8 cellular contexts compared by ENCODE assay signal in the genomic region with DNA sequence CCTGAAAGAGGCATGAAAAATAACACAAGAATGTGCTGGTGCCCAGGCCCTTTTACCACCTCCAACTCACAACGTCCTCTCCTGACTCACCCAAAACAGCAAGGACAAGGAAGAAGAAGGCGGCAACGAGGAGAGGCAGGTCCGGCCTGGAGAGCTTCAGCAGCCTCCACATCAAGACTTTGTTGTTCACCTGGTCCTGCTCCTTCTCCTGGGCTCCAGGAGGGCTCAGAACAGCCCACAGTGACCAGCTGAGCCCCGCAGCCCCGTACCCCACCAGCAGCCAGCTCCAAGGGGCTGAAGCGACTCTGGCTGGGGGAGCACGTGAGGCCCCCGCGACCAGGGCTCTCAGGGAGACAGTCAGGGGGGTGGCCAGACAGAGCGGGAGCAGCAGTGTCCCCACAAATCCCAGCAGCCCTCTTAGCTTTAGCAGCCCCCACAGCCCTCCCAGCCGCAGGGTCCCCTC. TPM values are rescaled to one million over a fixed set of nuclear protein-coding genes. Genes with fewer than 3 reads are reported as not detected.
DNase-seq lines count a peak whose midpoint lies in the region; ATAC-seq and TF ChIP-seq lines count a peak whose summit lies in the region.

No MANE protein-coding gene starts in this region.

- H3K36me3 ChIP-seq in BLaER1, result peaks cover 53% of the 10 kb centered on the region
- H3K36me3 ChIP-seq in HUES48 (ENCODE audit: control insufficient read depth, insufficient read depth, low read length), result peaks cover 12% of the 10 kb centered on the region; the same call in 1 of the 2 replicates

- H3K27ac ChIP-seq in BLaER1 (peak overlapping the region; percentile 89), HUES48 (ENCODE audit: low read depth, low read length) (no peak overlapping the region)

- CTCF ChIA-PET in MCF 10A (lab: Yijun Ruan, JAX), result interaction anchor here (0.6 to 6.4 kb wide), 18 partner anchors 9 to 424 kb away, joined by 3 to 110 read pairs (median 11); partner anchors contain the start of genes PSMB9 and TAP1

- H3K4me1 Mint-ChIP-seq in MCF 10A (ENCODE audit: insufficient read depth, unreplicated experiment), result peaks cover 28% of the 10 kb centered on the region
- peaks cover 11% of the 10 kb centered on the region for H3K4me1 Mint-ChIP-seq in mesothelial cell of epicardium

- H3K27ac Mint-ChIP-seq in MCF 10A (ENCODE audit: low read depth, unreplicated experiment) (peak overlapping the region; percentile 29), mesothelial cell of epicardium (no peak overlapping the region)

- ATAC-seq in GM18519 (IDR thresholded peaks at IDR 0.05; ENCODE audit: low FRiP score, unreplicated experiment) (no peak), GM18868 (IDR thresholded peaks at IDR 0.05; ENCODE audit: unreplicated experiment) (no peak), HG02610 (IDR thresholded peaks at IDR 0.05; ENCODE audit: unreplicated experiment) (no peak), HG03571 (IDR thresholded peaks at IDR 0.05; ENCODE audit: unreplicated experiment) (no peak)

- DNase-seq in MCF 10A (ENCODE audit: unreplicated experiment) (peak; percentile 45), mesothelial cell of epicardium (ENCODE audit: low spot score in 2 of 2, unreplicated experiment in 2 of 2) (no peak)

- no peaks in the 10 kb centered on the region for H3K27me3 ChIP-seq in BLaER1
- H3K27me3 ChIP-seq in HUES48 (ENCODE audit: control insufficient read depth, insufficient read depth, low read length), result peaks cover 2% of the 10 kb centered on the region

- peak overlapping the region; percentile 77 for H3K4me3 ChIP-seq in BLaER1
- H3K4me3 ChIP-seq in HUES48 (ENCODE audit: low read depth, low read length), result peak overlapping the region; percentile 90

- no peaks in the 10 kb centered on the region for H4K20me1 ChIP-seq in BLaER1

- H3K9me3 ChIP-seq in BLaER1, result no peaks in the 10 kb centered on the region
- H3K9me3 ChIP-seq in HUES48 (ENCODE audit: control insufficient read depth, insufficient read depth, low read length), result no peaks in the 10 kb centered on the region

- H3K27me3 Mint-ChIP-seq in MCF 10A (ENCODE audit: insufficient read depth, unreplicated experiment) (no peaks in the 10 kb centered on the region), mesothelial cell of epicardium (ENCODE audit: low read depth) (peaks cover 11% of the 10 kb centered on the region)

- peaks cover 19% of the 10 kb centered on the region for H3K36me3 Mint-ChIP-seq in MCF 10A (ENCODE audit: insufficient read depth, unreplicated experiment)
- H3K36me3 Mint-ChIP-seq in mesothelial cell of epicardium, result peaks cover 18% of the 10 kb centered on the region

- POLR2A ChIA-PET in MCF 10A (lab: Yijun Ruan, JAX), result interaction anchor here (0.6 to 3.7 kb wide), 11 partner anchors 11 to 134 kb away, joined by 3 to 111 read pairs (median 16); partner anchors contain the start of genes PSMB9 and TAP1

- H3K4me1 ChIP-seq in BLaER1 (peaks cover 62% of the 10 kb centered on the region), HUES48 (ENCODE audit: control insufficient read depth, insufficient read depth, low read length) (peaks cover 7% of the 10 kb centered on the region; the same call in 1 of the 2 replicates)

- BruUV-seq in MCF 10A (replicated peaks; lab: Mats Ljungman, UMichigan), result TSS peak; percentile 17

- H3K4me2 ChIP-seq in BLaER1, result peak overlapping the region; percentile 99

- intact Hi-C loops in MCF 10A (cut with micrococcal nuclease), result loop anchor here (1.0 kb wide), 3 partner anchors 11 to 31 kb away; partner anchors contain the start of gene PSMB9

- TF ChIP-seq CTCF in MCF 10A (IDR thresholded peaks at IDR 0.05; ENCODE audit: unreplicated experiment) (no peak), mesothelial cell of epicardium (IDR thresholded peaks at IDR 0.05; ENCODE audit: unreplicated experiment) (no peak)

- H3K4me3 Mint-ChIP-seq in MCF 10A (ENCODE audit: unreplicated experiment), result peak overlapping the region; percentile 77
- peak overlapping the region; percentile 87 for H3K4me3 Mint-ChIP-seq in mesothelial cell of epicardium

- H3K9me3 Mint-ChIP-seq in MCF 10A (ENCODE audit: unreplicated experiment) (no peaks in the 10 kb centered on the region), mesothelial cell of epicardium (no peaks in the 10 kb centered on the region)

- peak overlapping the region; percentile 88 for H3K9ac ChIP-seq in BLaER1
- H3K9ac ChIP-seq in HUES48 (ENCODE audit: low read depth, low read length), result no peak overlapping the region

RNA-seq across cellular contexts. Expression of gene TAP2, which starts 0.9 kb away (rescaled TPM):
- total RNA-seq in MCF 10A (2022), result 43.3 and 61.2 TPM in 2 replicates
- total RNA-seq in mesothelial cell of epicardium, result 22.9 to 24.2 TPM (median 23.6 TPM) in 3 replicates

RNA-seq across cellular contexts. Expression of gene PSMB8, which starts 6.2 kb away (rescaled TPM):
- 34.1 and 47.3 TPM in 2 replicates for total RNA-seq in MCF 10A (2022)
- 12.3 to 14.2 TPM (median 14.1 TPM) in 3 replicates for total RNA-seq in mesothelial cell of epicardium

RNA-seq across cellular contexts. Expression of gene TAP1, which starts 15.8 kb away (rescaled TPM):
- 32.3 and 35.2 TPM in 2 replicates for total RNA-seq in MCF 10A (2022)
- total RNA-seq in mesothelial cell of epicardium, result 9.3 to 10.4 TPM (median 10.3 TPM) in 3 replicates

RNA-seq across cellular contexts. Expression of gene PSMB9, which starts 16.3 kb away (rescaled TPM):
- 3.5 and 4.4 TPM in 2 replicates for total RNA-seq in MCF 10A (2022)
- 0.81 to 0.82 TPM in 2 of 3 replicates, not detected in the other for total RNA-seq in mesothelial cell of epicardium

RNA-seq across cellular contexts. Expression of gene HLA-DOB, which starts 20.9 kb away (rescaled TPM):
- 0.56 and 0.79 TPM in 2 replicates for total RNA-seq in MCF 10A (2022)
- 0.35 to 0.52 TPM (median 0.45 TPM) in 3 replicates for total RNA-seq in mesothelial cell of epicardium
